Comparison of ENCODE assay signal across 7 cellular contexts in the genomic region with DNA sequence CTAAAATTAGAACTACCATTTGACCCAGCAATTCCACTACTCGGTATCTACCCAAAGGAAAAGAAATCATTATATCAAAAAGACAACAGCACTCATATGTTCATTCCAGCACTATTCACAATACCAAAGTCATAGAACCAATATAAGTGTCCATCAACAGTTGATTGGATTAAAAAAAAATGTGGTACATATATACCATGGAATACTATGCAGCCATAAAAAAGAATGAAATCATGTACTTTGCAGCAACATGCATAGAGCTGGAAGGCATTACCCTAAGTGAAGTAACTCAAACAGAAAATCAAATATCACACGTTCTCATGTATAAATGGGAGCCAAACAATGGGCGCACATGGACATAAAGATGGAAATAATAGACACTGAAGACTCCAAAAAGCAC.
"Had no signal": no experiment of that assay in that cellular context is flagged by ENCODE, and none has a peak within 500 bp of the region (broad histone marks: within the 10 kb centered on the region; RNA-seq: fewer than 3 reads in every experiment).

No MANE protein-coding gene starts in this region.

- H3K27ac ChIP-seq: GM23248 had no signal

- DNase-seq: GM23248, GOT3, H9, HCEC 1CT, Kasumi-1, KG1 had no signal

- H3K4me3 ChIP-seq: GM23248 had no signal

- FAIRE-seq: HTR-8/SVneo had no signal

- H2AFZ ChIP-seq: GM23248 had no signal

- H3K9ac ChIP-seq: GM23248 had no signal
